Comparison of ENCODE assay signal across 1 cellular context in genomic region chr6:24738732-24739131, GRCh38.
A peak's percentile ranks its signal among the peaks of the same experiment; 100 is the strongest.
TF ChIP-seq lines count a peak whose summit lies in the region.

No MANE protein-coding gene starts in this region.

TF ChIP-seq in GM12878, 131 proteins besides CTCF, POLR2A, EP300 and RAD21:
- TF ChIP-seq PKNOX1 (IDR thresholded peaks at IDR 0.05) (peak; percentile 30; the same call in 1 of the 2 replicates), ZNF687 (IDR thresholded peaks at IDR 0.05) (no peak), TAF1 (IDR thresholded peaks at IDR 0.05; ENCODE audit: borderline replicate concordance, low read depth, low read length) (no peak), CEBPZ (IDR thresholded peaks at IDR 0.05; ENCODE audit: low read depth, low read length) (no peak), KAT2A (conservative IDR thresholded peaks at IDR 0.05; ENCODE audit: control insufficient read depth, low read depth, low read length) (no peak)
